8 cellular contexts compared by ENCODE assay signal in genomic region chr2:170235860-170236638, GRCh38. TPM values are rescaled to one million over a fixed set of nuclear protein-coding genes. Genes with fewer than 3 reads are reported as not detected.
DNase-seq lines count a peak whose midpoint lies in the region; ATAC-seq and TF ChIP-seq lines count a peak whose summit lies in the region.

No MANE protein-coding gene starts in this region.

- H3K79me2 ChIP-seq in osteoblast (ENCODE audit: insufficient read depth, low read length), result no peaks in the 10 kb centered on the region

- H4K20me1 ChIP-seq in osteoblast (ENCODE audit: insufficient read depth, low read length), result no peaks in the 10 kb centered on the region

- H3K4me3 ChIP-seq in breast epithelium, result no peak overlapping the region
- H3K4me3 ChIP-seq in epithelial cell of proximal tubule (ENCODE audit: low read depth, low read length), result no peak overlapping the region
- H3K4me3 ChIP-seq in osteoblast (ENCODE audit: insufficient read depth, low read length), result no peak overlapping the region

- H3K36me3 Mint-ChIP-seq in MCF 10A (ENCODE audit: insufficient read depth, unreplicated experiment), result no peaks in the 10 kb centered on the region

- TF ChIP-seq POLR2A in breast epithelium (IDR thresholded peaks at IDR 0.05), result no peak

- H3K4me1 ChIP-seq in breast epithelium, result no peaks in the 10 kb centered on the region
- no peaks in the 10 kb centered on the region for H3K4me1 ChIP-seq in osteoblast (ENCODE audit: insufficient read depth, low read length)

- no peak overlapping the region for H3K4me2 ChIP-seq in osteoblast (ENCODE audit: insufficient read depth, low read length)

- no peaks in the 10 kb centered on the region for H3K9me3 Mint-ChIP-seq in MCF 10A (ENCODE audit: unreplicated experiment)

- BruUV-seq in MCF 10A (replicated peaks; lab: Mats Ljungman, UMichigan), result no TSS peak

- no peaks in the 10 kb centered on the region for H3K27me3 ChIP-seq in breast epithelium
- H3K27me3 ChIP-seq in osteoblast (ENCODE audit: insufficient read depth, low read length), result peaks cover 18% of the 10 kb centered on the region

- no peak overlapping the region for H3K4me3 Mint-ChIP-seq in MCF 10A (ENCODE audit: unreplicated experiment)

- no peak overlapping the region for H2AFZ ChIP-seq in osteoblast (ENCODE audit: low read length)

- no peaks in the 10 kb centered on the region for H3K9me3 ChIP-seq in breast epithelium
- H3K9me3 ChIP-seq in osteoblast (ENCODE audit: low read depth, low read length), result no peaks in the 10 kb centered on the region

- POLR2A ChIA-PET in MCF 10A (lab: Yijun Ruan, JAX), result no interaction called here

- no peak overlapping the region for H3K27ac Mint-ChIP-seq in MCF 10A (ENCODE audit: low read depth, unreplicated experiment)

- no peaks in the 10 kb centered on the region for H3K4me1 Mint-ChIP-seq in MCF 10A (ENCODE audit: insufficient read depth, unreplicated experiment)

- H3K36me3 ChIP-seq in breast epithelium, result no peaks in the 10 kb centered on the region
- no peaks in the 10 kb centered on the region for H3K36me3 ChIP-seq in osteoblast (ENCODE audit: insufficient read depth, low read length)

- peaks cover 41% of the 10 kb centered on the region for H3K27me3 Mint-ChIP-seq in MCF 10A (ENCODE audit: insufficient read depth, unreplicated experiment)

- intact Hi-C loops in MCF 10A (cut with micrococcal nuclease) (loop anchor here (2.0 kb wide), 4 partner anchors 125 to 579 kb away; no protein-coding TSS in a partner anchor), breast epithelium (cut with DNase I; ENCODE audit: low total_unique reads) (no loop called here)

- H3K27ac ChIP-seq in breast epithelium (no peak overlapping the region), osteoblast (ENCODE audit: low read depth, low read length) (no peak overlapping the region)

- DNase-seq in MCF 10A (ENCODE audit: unreplicated experiment) (peak; percentile 70), breast epithelium (ENCODE audit: low spot score in 2 of 2) (no peak), LoVo (ENCODE audit: low spot score) (peak; percentile 20), RKO (ENCODE audit: low spot score) (peak; percentile 77), epithelial cell of proximal tubule (ENCODE audit: low read depth) (no peak), osteoblast (ENCODE audit: insufficient read length, low spot score, missing footprints) (peak; percentile 70), GF-D8 (lab: John Stamatoyannopoulos, UW) (no peak)

- CTCF ChIA-PET in MCF 10A (lab: Yijun Ruan, JAX), result interaction anchor here (0.5 to 2.1 kb wide), 27 partner anchors 9 to 580 kb away, joined by 3 to 8 read pairs (median 4); no protein-coding TSS in a partner anchor

- no peak for ATAC-seq in HG03135 (IDR thresholded peaks at IDR 0.05; ENCODE audit: unreplicated experiment)

- TF ChIP-seq CTCF in MCF 10A (IDR thresholded peaks at IDR 0.05; ENCODE audit: unreplicated experiment) (peak; percentile 60), breast epithelium (IDR thresholded peaks at IDR 0.05) (no peak), epithelial cell of proximal tubule (conservative IDR thresholded peaks at IDR 0.05; ENCODE audit: low read depth, low read length) (peak; percentile 66), osteoblast (IDR thresholded peaks at IDR 0.05; ENCODE audit: extremely low read depth, low read depth, low read length) (peak; percentile 72)

RNA-seq across cellular contexts. Expression of gene MYO3B, which starts 58.1 kb away (rescaled TPM):
- total RNA-seq in MCF 10A (2022) (not detected in 2 replicates), breast epithelium (under 1 TPM; 0.15 to 0.98 (median 0.16) TPM), epithelial cell of proximal tubule (0.35 and 1.4 TPM in 2 replicates), osteoblast (0.29 and 0.36 TPM in 2 replicates)

Comparison
In these comparisons a context has a peak if more than half of its experiments do, and no peak if none do; other contexts are left out.
1. DNase-seq: peak in MCF 10A (single experiment), LoVo (single experiment), RKO (single experiment) and osteoblast (single experiment); none in breast epithelium (0 of 2), epithelial cell of proximal tubule (single experiment) and GF-D8 (single experiment).
2. CTCF ChIP-seq: peak in MCF 10A (single experiment), epithelial cell of proximal tubule (single experiment) and osteoblast (single experiment); none in breast epithelium (0 of 3).